In the genomic region with DNA sequence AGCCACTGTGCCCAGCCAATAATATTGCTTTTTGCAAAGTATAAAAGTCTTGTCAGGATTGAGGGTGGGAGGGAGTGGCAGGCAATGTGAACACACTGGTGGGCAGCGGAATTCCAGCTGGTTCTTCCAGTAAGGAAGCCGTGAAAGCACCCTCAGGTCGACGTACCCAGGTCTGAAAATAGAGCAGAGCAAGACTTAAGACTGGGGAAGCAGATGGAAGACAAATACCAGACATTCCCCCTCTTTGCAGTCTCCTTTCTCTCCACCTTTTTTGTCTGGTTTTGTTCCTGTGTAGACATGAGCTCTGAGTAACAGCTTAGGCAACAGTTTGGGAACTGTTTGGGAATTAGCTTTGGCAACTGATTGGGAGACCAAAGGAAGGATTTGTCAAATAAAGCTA, we compare ENCODE assay signal across 20 cellular contexts.
"Had no signal": no experiment of that assay in that cellular context is flagged by ENCODE, and none has a peak within 500 bp of the region (broad histone marks: within the 10 kb centered on the region; RNA-seq: fewer than 3 reads in every experiment).

No MANE protein-coding gene starts in this region.

- H3K4me3 ChIP-seq: breast epithelium, hepatocyte, left ventricle myocardium inferior, testis, upper lobe of right lung had no signal

- H3K4me2 ChIP-seq: hepatocyte had no signal

- H3K36me3 Mint-ChIP-seq: activated CD4-positive, alpha-beta memory T cell treated with anti-CD3 and anti-CD28 coated beads for 36 hours; immature natural killer cell; natural killer cell had no signal

- H3K4me1 Mint-ChIP-seq: immature natural killer cell, natural killer cell had no signal

- H2AFZ ChIP-seq: hepatocyte had no signal

- ATAC-seq: natural killer cell, sciatic nerve, upper lobe of right lung had no signal

- H3K4me3 Mint-ChIP-seq: activated CD4-positive, alpha-beta memory T cell treated with anti-CD3 and anti-CD28 coated beads for 36 hours; endodermal cell; immature natural killer cell; natural killer cell; T-helper 1 cell treated with Interleukin-12 subunit alpha and Interleukin-12 subunit beta and Interleukin-4 antibody, amounts not matched to agents 30 μg/mL and 1 μg/mL, for 36 hours had no signal

- H3K36me3 ChIP-seq: breast epithelium, left ventricle myocardium inferior, upper lobe of right lung had no signal

- H3K4me1 ChIP-seq: breast epithelium, testis, upper lobe of right lung had no signal

- H3K9me3 Mint-ChIP-seq: activated CD4-positive, alpha-beta memory T cell treated with anti-CD3 and anti-CD28 coated beads for 36 hours; endodermal cell; immature natural killer cell; natural killer cell; T-helper 1 cell treated with Interleukin-12 subunit alpha and Interleukin-12 subunit beta and Interleukin-4 antibody, amounts not matched to agents 30 μg/mL and 1 μg/mL, for 36 hours had no signal

- H3K27ac Mint-ChIP-seq: activated CD4-positive, alpha-beta memory T cell treated with anti-CD3 and anti-CD28 coated beads for 36 hours; endodermal cell; immature natural killer cell; natural killer cell; T-helper 1 cell treated with Interleukin-12 subunit alpha and Interleukin-12 subunit beta and Interleukin-4 antibody, amounts not matched to agents 30 μg/mL and 1 μg/mL, for 36 hours had no signal

- DNase-seq: activated CD4-positive, alpha-beta memory T cell treated with anti-CD3 and anti-CD28 coated beads for 36 hours; activated CD4-positive, alpha-beta T cell treated with anti-CD3 and anti-CD28 coated beads for 48 hours; activated CD4-positive, CD25-positive, alpha-beta regulatory T cell; activated gamma-delta T cell; activated naive CD4-positive, alpha-beta T cell treated with anti-CD3 and anti-CD28 coated beads, Interleukin-2, amount 50 U/mL, for 16 hours; cerebellar nuclear complex; cortex of kidney; endodermal cell; foreskin melanocyte; immature natural killer cell; left ventricle myocardium inferior; natural killer cell; stimulated activated CD4-positive, alpha-beta T cell treated with anti-CD3 and anti-CD28 coated beads, Interleukin-4, amount 100 ng/mL, for 1 hour; stimulated activated naive CD4-positive, alpha-beta T cell; testis; upper lobe of right lung had no signal

- H3K27me3 ChIP-seq: breast epithelium, hepatocyte, testis, upper lobe of right lung had no signal

- H3K79me2 ChIP-seq: hepatocyte had no signal

- H3K9me3 ChIP-seq: breast epithelium, left ventricle myocardium inferior, testis, upper lobe of right lung had no signal

- H3K27ac ChIP-seq: breast epithelium, hepatocyte, left ventricle myocardium inferior, testis, upper lobe of right lung had no signal
